Comparison of ENCODE assay signal across 5 cellular contexts in genomic region chr20:39280875-39281274, GRCh38.
"Had no signal": no experiment of that assay in that cellular context is flagged by ENCODE, and none has a peak within 500 bp of the region (broad histone marks: within the 10 kb centered on the region; RNA-seq: fewer than 3 reads in every experiment).

No MANE protein-coding gene starts in this region.

- DNase-seq: GDM1, GF-D8 had no signal

- FAIRE-seq: GM12891, GM12892, GM18507 had no signal
